17 cellular contexts compared by ENCODE assay signal in genomic region chr2:54546518-54546917, GRCh38.
DNase-seq lines count a peak whose midpoint lies in the region; ATAC-seq, FAIRE-seq and TF ChIP-seq lines count a peak whose summit lies in the region.
"Had no signal": no experiment of that assay in that cellular context is flagged by ENCODE, and none has a peak within 500 bp of the region (broad histone marks: within the 10 kb centered on the region; RNA-seq: fewer than 3 reads in every experiment).

No MANE protein-coding gene starts in this region.

- H3K27me3 ChIP-seq in psoas muscle (ENCODE audit: insufficient read depth in 3 of 3, low read length in 2 of 3) = no peaks in the 10 kb centered on the region
- H3K27me3 ChIP-seq in H7 (ENCODE audit: control insufficient read depth, insufficient read depth, low read length) = no peaks in the 10 kb centered on the region
- H3K27me3 ChIP-seq in uterus = no peaks in the 10 kb centered on the region
- H3K27me3 ChIP-seq: spleen had no signal

- no peaks in the 10 kb centered on the region for H3K27me3 Mint-ChIP-seq in activated CD8-positive, alpha-beta T cell treated with anti-CD3 and anti-CD28 coated beads for 36 hours

- CTCF ChIA-PET in activated CD8-positive, alpha-beta T cell treated with anti-CD3 and anti-CD28 coated beads for 36 hours (lab: Charles Lee) = interaction anchor here (1.1 to 3.3 kb wide), 3 partner anchors 9 to 24 kb away, joined by 3 to 12 read pairs (median 10); no protein-coding TSS in a partner anchor

- peaks cover 13% of the 10 kb centered on the region for H3K4me1 Mint-ChIP-seq in activated CD8-positive, alpha-beta T cell treated with anti-CD3 and anti-CD28 coated beads for 36 hours (ENCODE audit: low read depth)

- no peak for ATAC-seq in psoas muscle
- ATAC-seq in activated CD8-positive, alpha-beta T cell treated with anti-CD3 and anti-CD28 coated beads for 36 hours = no peak
- ATAC-seq: Right ventricle myocardium inferior had no signal

- H3K9me3 Mint-ChIP-seq in activated CD8-positive, alpha-beta T cell treated with anti-CD3 and anti-CD28 coated beads for 36 hours = no peaks in the 10 kb centered on the region
- H3K9me3 Mint-ChIP-seq: activated T-cell treated with anti-CD3 and anti-CD28 coated beads, Interleukin-2, amount 50 U/mL, for 4 hours had no signal

- no peak overlapping the region for H3K27ac Mint-ChIP-seq in activated CD8-positive, alpha-beta T cell treated with anti-CD3 and anti-CD28 coated beads for 36 hours

- POLR2A ChIA-PET in activated CD8-positive, alpha-beta T cell treated with anti-CD3 and anti-CD28 coated beads for 36 hours (lab: Charles Lee) = no interaction called here

- H3K4me1 ChIP-seq in psoas muscle (peaks cover 17% of the 10 kb centered on the region), uterus (peaks cover 0 to 2% of the 10 kb centered on the region in 2 donors)

- H3K36me3 ChIP-seq in psoas muscle (ENCODE audit: insufficient read depth in 1 of 2, low read depth in 1 of 2) (no peaks in the 10 kb centered on the region), H7 (replicated peaks; ENCODE audit: control insufficient read depth, insufficient read depth, low read length) (no peaks in the 10 kb centered on the region), uterus (no peaks in the 10 kb centered on the region)
- H3K36me3 ChIP-seq: spleen had no signal

- WGBS in psoas muscle, 3 donors = 48 to 55% (median 51%) methylated on average over 4 of the region's 4 CpGs

- H3K4me3 Mint-ChIP-seq in activated CD8-positive, alpha-beta T cell treated with anti-CD3 and anti-CD28 coated beads for 36 hours = no peak overlapping the region
- H3K4me3 Mint-ChIP-seq: activated T-cell treated with anti-CD3 and anti-CD28 coated beads, Interleukin-2, amount 50 U/mL, for 4 hours had no signal

- TF ChIP-seq POLR2A in H54 (IDR thresholded peaks at IDR 0.05; ENCODE audit: low read depth, low read length) (no peak), uterus (IDR thresholded peaks at IDR 0.05) (no peak)

- FAIRE-seq in H54 (lab: Jason Lieb, UNC) = peak; percentile 41

- no peak for TF ChIP-seq CTCF in psoas muscle (IDR thresholded peaks at IDR 0.05)
- no peak for TF ChIP-seq CTCF in activated CD8-positive, alpha-beta T cell treated with anti-CD3 and anti-CD28 coated beads for 36 hours (IDR thresholded peaks at IDR 0.05)
- no peak for TF ChIP-seq CTCF in uterus (IDR thresholded peaks at IDR 0.05)

- no peaks in the 10 kb centered on the region for H3K9me3 ChIP-seq in psoas muscle
- no peaks in the 10 kb centered on the region for H3K9me3 ChIP-seq in uterus
- H3K9me3 ChIP-seq: spleen had no signal

- no peaks in the 10 kb centered on the region for H3K36me3 Mint-ChIP-seq in activated CD8-positive, alpha-beta T cell treated with anti-CD3 and anti-CD28 coated beads for 36 hours (ENCODE audit: low read depth)

- intact Hi-C loops in psoas muscle (cut with DNase I) = no loop called here
- intact Hi-C loops in activated CD8-positive, alpha-beta T cell treated with anti-CD3 and anti-CD28 coated beads for 36 hours (cut with micrococcal nuclease) = no loop called here
- intact Hi-C loops in uterus (cut with DNase I; ENCODE audit: low total_unique reads) = no loop called here

- no peak for DNase-seq in H54 (ENCODE audit: insufficient read length, low spot score)
- peak; percentile 13 for DNase-seq in NCI-H69 (lab: John Stamatoyannopoulos, UW)
- no peak for DNase-seq in epithelial cell of prostate (ENCODE audit: low read depth, low spot score)
- DNase-seq in psoas muscle = no peak
- DNase-seq in NCI-H526 treated with DMSO at 0.1 percent for 48 hours (lab: John Stamatoyannopoulos, UW) = no peak
- no peak for DNase-seq in H7
- DNase-seq in activated CD8-positive, alpha-beta T cell treated with anti-CD3 and anti-CD28 coated beads for 36 hours = no peak
- DNase-seq in uterus = no peak
- DNase-seq: activated T-cell treated with anti-CD3 and anti-CD28 coated beads, Interleukin-2, amount 50 U/mL, for 4 hours; cerebellar nuclear complex; DMS79; NCI-H187 treated with DMSO at 0.1 percent for 48 hours; NCI-H526; spleen; stimulated activated naive CD8-positive, alpha-beta T cell treated with anti-CD3 and anti-CD28 coated beads, Interleukin-15, Interleukin-2, amounts not matched to agents 100 U/mL and 50 U/mL, for 24 hours had no signal

- H3K27ac ChIP-seq in epithelial cell of prostate = peak overlapping the region; percentile 91
- H3K27ac ChIP-seq in psoas muscle = peak overlapping the region; percentile 17
- H3K27ac ChIP-seq in uterus = no peak overlapping the region
- H3K27ac ChIP-seq: C4-2B, spleen had no signal

- H3K4me3 ChIP-seq in psoas muscle = no peak overlapping the region
- H3K4me3 ChIP-seq in H7 (ENCODE audit: insufficient read depth, low read depth, low read length) = no peak overlapping the region
- H3K4me3 ChIP-seq in uterus = no peak overlapping the region
- H3K4me3 ChIP-seq: spleen had no signal

Comparison
In these comparisons a context has a peak if more than half of its experiments do, and no peak if none do; other contexts are left out.
1. H3K27ac ChIP-seq: peak in epithelial cell of prostate (single experiment) and psoas muscle (single experiment); none in uterus (0 of 2).